1 cellular context compared by ENCODE assay signal in genomic region chr10:28541695-28542365, GRCh38.
TF ChIP-seq lines count a peak whose summit lies in the region.

No MANE protein-coding gene starts in this region.

TF ChIP-seq in IMR-90, 13 proteins besides CTCF, POLR2A, EP300 and RAD21 (continued from another document):
- no peak for TF ChIP-seq CEBPB (IDR thresholded peaks at IDR 0.05; ENCODE audit: low read depth, low read length)
- TF ChIP-seq SMC3 (IDR thresholded peaks at IDR 0.05; ENCODE audit: low read depth, low read length) = no peak
- no peak for TF ChIP-seq CHD1 (IDR thresholded peaks at IDR 0.05; ENCODE audit: low read depth, low read length)
- no peak for TF ChIP-seq RCOR1 (IDR thresholded peaks at IDR 0.05; ENCODE audit: insufficient replicate concordance, low read length)
- TF ChIP-seq, protein P1, sequence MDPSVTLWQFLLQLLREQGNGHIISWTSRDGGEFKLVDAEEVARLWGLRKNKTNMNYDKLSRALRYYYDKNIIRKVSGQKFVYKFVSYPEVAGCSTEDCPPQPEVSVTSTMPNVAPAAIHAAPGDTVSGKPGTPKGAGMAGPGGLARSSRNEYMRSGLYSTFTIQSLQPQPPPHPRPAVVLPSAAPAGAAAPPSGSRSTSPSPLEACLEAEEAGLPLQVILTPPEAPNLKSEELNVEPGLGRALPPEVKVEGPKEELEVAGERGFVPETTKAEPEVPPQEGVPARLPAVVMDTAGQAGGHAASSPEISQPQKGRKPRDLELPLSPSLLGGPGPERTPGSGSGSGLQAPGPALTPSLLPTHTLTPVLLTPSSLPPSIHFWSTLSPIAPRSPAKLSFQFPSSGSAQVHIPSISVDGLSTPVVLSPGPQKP (IDR thresholded peaks at IDR 0.05; ENCODE audit: borderline replicate concordance, low read depth, low read length) = no peak
- no peak for TF ChIP-seq MAFK (IDR thresholded peaks at IDR 0.05; ENCODE audit: low read depth, low read length)
- TF ChIP-seq USF2 (IDR thresholded peaks at IDR 0.05; ENCODE audit: low read depth, low read length) = no peak
- TF ChIP-seq MAZ (IDR thresholded peaks at IDR 0.05; ENCODE audit: borderline replicate concordance, low read depth, low read length) = no peak
- TF ChIP-seq MXI1 (IDR thresholded peaks at IDR 0.05; ENCODE audit: borderline replicate concordance, low read depth, low read length) = no peak
- TF ChIP-seq NFE2L2 (IDR thresholded peaks at IDR 0.05; ENCODE audit: low read depth, low read length) = no peak
